ENCODE assay signal across 9 cellular contexts in genomic region chr15:69729167-69729748, GRCh38.
A peak's percentile ranks its signal among the peaks of the same experiment; 100 is the strongest.
DNase-seq lines count a peak whose midpoint lies in the region; ATAC-seq and TF ChIP-seq lines count a peak whose summit lies in the region.
"Had no signal": no experiment of that assay in that cellular context is flagged by ENCODE, and none has a peak within 500 bp of the region (broad histone marks: within the 10 kb centered on the region; RNA-seq: fewer than 3 reads in every experiment).

No MANE protein-coding gene starts in this region.

- no peaks in the 10 kb centered on the region for H3K27me3 ChIP-seq in Panc1 (ENCODE audit: control insufficient read depth, insufficient read depth, low read length)
- no peaks in the 10 kb centered on the region for H3K27me3 ChIP-seq in hepatocyte

- no peak overlapping the region for H3K27ac ChIP-seq in Panc1 (ENCODE audit: low read length)
- H3K27ac ChIP-seq in hepatocyte, result no peak overlapping the region

- no peak overlapping the region for H3K4me2 ChIP-seq in hepatocyte

- no peak overlapping the region for H3K4me3 ChIP-seq in Panc1 (ENCODE audit: low read depth in 2 of 2, low read length in 2 of 2)
- H3K4me3 ChIP-seq in hepatocyte, result no peak overlapping the region

- BruUV-seq in Panc1 (replicated peaks; lab: Mats Ljungman, UMichigan), result no TSS peak

- H3K36me3 ChIP-seq in Panc1 (ENCODE audit: control insufficient read depth, insufficient read depth, low read length), result no peaks in the 10 kb centered on the region
- H3K36me3 ChIP-seq in hepatocyte (replicated peaks; ENCODE audit: insufficient read depth, low read depth), result no peaks in the 10 kb centered on the region

- no peaks in the 10 kb centered on the region for H4K20me1 ChIP-seq in hepatocyte (ENCODE audit: insufficient read depth, poor library complexity, severe bottlenecking)

- H3K4me1 ChIP-seq in Panc1 (ENCODE audit: control insufficient read depth, insufficient read depth, low read length) (no peaks in the 10 kb centered on the region), hepatocyte (ENCODE audit: insufficient read depth) (no peaks in the 10 kb centered on the region)

- H3K9me2 ChIP-seq in hepatocyte (replicated peaks; ENCODE audit: insufficient read depth), result no peaks in the 10 kb centered on the region

- DNase-seq in GM13976 (ENCODE audit: low spot score) (peak; percentile 69), Panc1 (ENCODE audit: low read depth, low spot score) (peak; percentile 32), hepatocyte (ENCODE audit: low spot score) (peak; percentile 27), Ammon's horn (ENCODE audit: low spot score) (no peak), NCI-H2029 treated with DMSO at 0.1 percent for 48 hours (lab: John Stamatoyannopoulos, UW) (no peak), COR-L47 (lab: John Stamatoyannopoulos, UW) (no peak)
- peak; percentile 59 for DNase-seq in activated effector memory CD4-positive, alpha-beta T cell treated with Interleukin-2 at 50 U/mL for 16 hours
- peak; percentile 80 for DNase-seq in stimulated activated CD4-positive, alpha-beta T cell treated with anti-CD3 and anti-CD28 coated beads, Interleukin-4, amount 100 ng/mL, for 24 hours

- POLR2A ChIA-PET in Panc1 (lab: Charles Lee), result no interaction called here

- 54% methylated on average over 9 of the region's 9 CpGs for WGBS in hepatocyte (ENCODE audit: low lambda C conversion rate, missing lambda C conversion rate)

- intact Hi-C loops in Panc1 (cut with micrococcal nuclease; ENCODE audit: unreplicated experiment), result loop anchor here (10.0 kb wide), 1 partner anchor 134 kb away; no protein-coding TSS in a partner anchor

- no peaks in the 10 kb centered on the region for H3K79me2 ChIP-seq in hepatocyte

- in situ Hi-C loops in GM13976 (cut with MboI; ENCODE audit: low sequenced_read_pairs, unreplicated experiment) (loop anchor here (25.0 kb wide), 1 partner anchor 758 kb away; no protein-coding TSS in a partner anchor), Panc1 (cut with HindIII; ENCODE audit: low pct_unique_long_range_greater_than_20kb, low sequenced_read_pairs) (no loop called here)

- H2AFZ ChIP-seq in hepatocyte, result no peak overlapping the region

- H3K9me3 ChIP-seq in Panc1 (ENCODE audit: control insufficient read depth, insufficient read depth, low read depth, low read length), result no peaks in the 10 kb centered on the region
- H3K9me3 ChIP-seq in hepatocyte (ENCODE audit: low read depth), result no peaks in the 10 kb centered on the region

- ATAC-seq in Panc1, result no peak
- ATAC-seq: activated naive CD4-positive, alpha-beta T cell treated with anti-CD3 and anti-CD28 coated beads, Interleukin-2, amount 50 U/mL, for 72 hours had no signal

- CTCF ChIA-PET in Panc1 (lab: Charles Lee), result no interaction called here

- TF ChIP-seq CTCF in GM13976 (IDR thresholded peaks at IDR 0.05; ENCODE audit: borderline replicate concordance, control extremely low read depth, extremely low read depth, insufficient read depth, missing control alignments), result peak; percentile 66
- TF ChIP-seq CTCF in Panc1 (IDR thresholded peaks at IDR 0.05), result peak; percentile 90
- peak; percentile 61 for TF ChIP-seq CTCF in hepatocyte (IDR thresholded peaks at IDR 0.05; ENCODE audit: poor library complexity)

Comparison
In these comparisons a context has a peak if more than half of its experiments do, and no peak if none do; other contexts are left out.
1. DNase-seq: peak in GM13976 (single experiment), Panc1 (single experiment), activated effector memory CD4-positive, alpha-beta T cell treated with Interleukin-2 at 50 U/mL for 16 hours (single experiment), hepatocyte (single experiment) and stimulated activated CD4-positive, alpha-beta T cell treated with anti-CD3 and anti-CD28 coated beads, Interleukin-4, amount 100 ng/mL, for 24 hours (single experiment); none in Ammon's horn (single experiment), NCI-H2029 treated with DMSO at 0.1 percent for 48 hours (single experiment) and COR-L47 (single experiment).
2. Peak in every context shown above with its lines, with median percentiles within 50 percentile points of each other: CTCF ChIP-seq.